In genomic region chr13:110347535-110348308, GRCh38 we compare ENCODE assay signal across 9 cellular contexts. TPM values are rescaled to one million over a fixed set of nuclear protein-coding genes. Genes with fewer than 3 reads are reported as not detected.
DNase-seq lines count a peak whose midpoint lies in the region; ATAC-seq, FAIRE-seq and TF ChIP-seq lines count a peak whose summit lies in the region.
"Had no signal": no experiment of that assay in that cellular context is flagged by ENCODE, and none has a peak within 500 bp of the region (broad histone marks: within the 10 kb centered on the region; RNA-seq: fewer than 3 reads in every experiment).

No MANE protein-coding gene starts in this region.

- 1% methylated on average over 17 of the region's 18 CpGs for WGBS in A549 (ENCODE audit: missing lambda C conversion rate)

- ATAC-seq in A549 (peak; percentile 81 to 86), HG02840 (IDR thresholded peaks at IDR 0.05; ENCODE audit: low FRiP score, unreplicated experiment) (no peak)
- ATAC-seq: activated naive CD4-positive, alpha-beta T cell treated with anti-CD3 and anti-CD28 coated beads, Interleukin-2, amount 50 U/mL, for 72 hours had no signal

- TF ChIP-seq POLR2A in A549 (IDR thresholded peaks at IDR 0.05; ENCODE audit: low read length): no peak

- CTCF ChIA-PET in A549 (lab: Yijun Ruan, JAX): interaction anchor here (0.6 to 2.5 kb wide), 6 partner anchors 24 to 64 kb away, joined by 3 to 14 read pairs (median 4); partner anchors contain the start of gene COL4A1

- TF ChIP-seq RAD21 in A549 (conservative IDR thresholded peaks at IDR 0.05 in 1 of 2, IDR thresholded peaks at IDR 0.05 in 1 of 2): 0 out of 5 replicates have a peak, but pooled peaks of 1 of the 2 experiments have one; percentile 17

- no peak overlapping the region for H3K4me3 ChIP-seq in A549

- peak; percentile 42 to 76; a peak in 2 of 5 replicates for TF ChIP-seq EP300 in A549 (IDR thresholded peaks at IDR 0.05)

- peaks cover 75% of the 10 kb centered on the region for H3K4me1 ChIP-seq in A549

- DNase-seq in A549 (ENCODE audit: low read depth in 1 of 2, low spot score in 1 of 2) (peak; percentile 53 to 84), RCC 7860 (ENCODE audit: low spot score) (peak; percentile 98), fibroblast of gingiva (ENCODE audit: low read depth) (peak; percentile 91), myocyte (ENCODE audit: low read depth) (peak; percentile 71), DMS53 treated with DMSO at 0.1 percent for 48 hours (lab: John Stamatoyannopoulos, UW; ENCODE audit: unreplicated experiment) (no peak), superior temporal gyrus (ENCODE audit: extremely low spot score) (no peak), NCI-H2196 treated with DMSO at 0.1 percent for 48 hours (lab: John Stamatoyannopoulos, UW; ENCODE audit: unreplicated experiment) (no peak)

- no peaks in the 10 kb centered on the region for H3K9me3 ChIP-seq in A549

- TF ChIP-seq CTCF in A549 (IDR thresholded peaks at IDR 0.05): no peak

- no peak for FAIRE-seq in A549 (lab: Jason Lieb, UNC)
- peak; percentile 92 for FAIRE-seq in RCC 7860 (lab: Jason Lieb, UNC)

- POLR2A ChIA-PET in A549 (lab: Yijun Ruan, JAX): interaction anchor here (0.8 to 1.4 kb wide), 4 partner anchors 16 to 41 kb away, joined by 3 to 8 read pairs (median 4); partner anchors contain the start of genes COL4A1 and COL4A2

- peak overlapping the region; percentile 75 to 83 for H3K27ac ChIP-seq in A549

- peak overlapping the region; percentile 60 for H3K4me2 ChIP-seq in A549

TF ChIP-seq in A549, 52 proteins besides CTCF, POLR2A, EP300 and RAD21:
- no peak for TF ChIP-seq HOXB13 (CRISPR knock-in tag; IDR thresholded peaks at IDR 0.05; ENCODE audit: low read depth)
- TF ChIP-seq JUNB (IDR thresholded peaks at IDR 0.05): peak; percentile 76
- TF ChIP-seq GATA3 (IDR thresholded peaks at IDR 0.05; ENCODE audit: borderline replicate concordance): peak; percentile 67; the same call in 1 of the 2 replicates
- peak in 1 of 2 experiments; percentile 36; a peak in 1 of 5 replicates for TF ChIP-seq JUN (IDR thresholded peaks at IDR 0.05)
- no peak for TF ChIP-seq HOXB5 (CRISPR knock-in tag; IDR thresholded peaks at IDR 0.05)
- no peak for TF ChIP-seq SREBF2 (IDR thresholded peaks at IDR 0.05)
- peak; percentile 48 for TF ChIP-seq MAX (IDR thresholded peaks at IDR 0.05)
- no peak; the same call in 1 of the 2 replicates for TF ChIP-seq FOSL2 (IDR thresholded peaks at IDR 0.05)
- TF ChIP-seq FOSL2 (CRISPR knock-in tag; IDR thresholded peaks at IDR 0.05): peak; percentile 73
- no peak for TF ChIP-seq REST (IDR thresholded peaks at IDR 0.05)
- TF ChIP-seq MYC (IDR thresholded peaks at IDR 0.05; ENCODE audit: borderline replicate concordance, low read length): 0 out of 2 replicates have a peak, but pooled peaks have one; percentile 10
- TF ChIP-seq BCL3 (IDR thresholded peaks at IDR 0.05): 0 out of 3 replicates have a peak, but pooled peaks have one; percentile 26
- 0 out of 4 replicates have a peak, but pooled peaks have one; percentile 23 to 48 for TF ChIP-seq CEBPB (IDR thresholded peaks at IDR 0.05)

RNA-seq across cellular contexts. Expression of gene COL4A2, which starts 40.6 kb away (rescaled TPM):
- 36.2 and 46.9 TPM in 2 replicates for polyA plus RNA-seq in A549 (2011; rRNA removed)
- 54.3 and 88.3 TPM in 2 replicates for polyA plus RNA-seq in A549 (2012; cell fraction: cytosol; rRNA removed)
- polyA plus RNA-seq in A549 (2012; cell fraction: nucleus; rRNA removed): 415 and 541 TPM in 2 replicates
- polyA plus RNA-seq in A549 (2017; fragmentation: RNase III; extraction: RNeasy Plus Mini Kit Qiagen cat#74134 plus additional on column Dnase treatment): 112 to 122 TPM (median 119 TPM) in 3 replicates
- 56.5 and 110 TPM in 2 replicates for polyA minus RNA-seq in A549 (2011; rRNA and poly(A)+ RNA removed)
- 71.7 and 77.6 TPM in 2 replicates for total RNA-seq in myocyte
- 261 TPM for polyA plus RNA-seq in myocyte (2012)

RNA-seq across cellular contexts. Expression of gene COL4A1, which starts 40.8 kb away (rescaled TPM):
- polyA plus RNA-seq in A549 (2011; rRNA removed): 23.8 and 24.3 TPM in 2 replicates
- polyA plus RNA-seq in A549 (2012; cell fraction: cytosol; rRNA removed): 12.5 and 16.6 TPM in 2 replicates
- 47.7 and 57.6 TPM in 2 replicates for polyA plus RNA-seq in A549 (2012; cell fraction: nucleus; rRNA removed)
- 70.9 to 71.4 TPM (median 71.3 TPM) in 3 replicates for polyA plus RNA-seq in A549 (2017; fragmentation: RNase III; extraction: RNeasy Plus Mini Kit Qiagen cat#74134 plus additional on column Dnase treatment)
- 32.9 and 42.4 TPM in 2 replicates for polyA minus RNA-seq in A549 (2011; rRNA and poly(A)+ RNA removed)
- 115 and 128 TPM in 2 replicates for total RNA-seq in myocyte
- polyA plus RNA-seq in myocyte (2012): 251 TPM

Comparison
In these comparisons a context has a peak if more than half of its experiments do, and no peak if none do; other contexts are left out.
1. DNase-seq: peak in A549 (2 of 2), RCC 7860 (single experiment), fibroblast of gingiva (single experiment) and myocyte (single experiment); none in DMS53 treated with DMSO at 0.1 percent for 48 hours (single experiment), superior temporal gyrus (single experiment) and NCI-H2196 treated with DMSO at 0.1 percent for 48 hours (single experiment).